ENCODE assay signal across 1 cellular context in genomic region chr15:70367913-70368705, GRCh38.
TF ChIP-seq lines count a peak whose summit lies in the region.

No MANE protein-coding gene starts in this region.

TF ChIP-seq in WTC11, 78 proteins besides CTCF, POLR2A, EP300 and RAD21:
- TF ChIP-seq GABPB1 (CRISPR knock-in tag; IDR thresholded peaks at IDR 0.05), result peak; percentile 76
